9 cellular contexts compared by ENCODE assay signal in the genomic region with DNA sequence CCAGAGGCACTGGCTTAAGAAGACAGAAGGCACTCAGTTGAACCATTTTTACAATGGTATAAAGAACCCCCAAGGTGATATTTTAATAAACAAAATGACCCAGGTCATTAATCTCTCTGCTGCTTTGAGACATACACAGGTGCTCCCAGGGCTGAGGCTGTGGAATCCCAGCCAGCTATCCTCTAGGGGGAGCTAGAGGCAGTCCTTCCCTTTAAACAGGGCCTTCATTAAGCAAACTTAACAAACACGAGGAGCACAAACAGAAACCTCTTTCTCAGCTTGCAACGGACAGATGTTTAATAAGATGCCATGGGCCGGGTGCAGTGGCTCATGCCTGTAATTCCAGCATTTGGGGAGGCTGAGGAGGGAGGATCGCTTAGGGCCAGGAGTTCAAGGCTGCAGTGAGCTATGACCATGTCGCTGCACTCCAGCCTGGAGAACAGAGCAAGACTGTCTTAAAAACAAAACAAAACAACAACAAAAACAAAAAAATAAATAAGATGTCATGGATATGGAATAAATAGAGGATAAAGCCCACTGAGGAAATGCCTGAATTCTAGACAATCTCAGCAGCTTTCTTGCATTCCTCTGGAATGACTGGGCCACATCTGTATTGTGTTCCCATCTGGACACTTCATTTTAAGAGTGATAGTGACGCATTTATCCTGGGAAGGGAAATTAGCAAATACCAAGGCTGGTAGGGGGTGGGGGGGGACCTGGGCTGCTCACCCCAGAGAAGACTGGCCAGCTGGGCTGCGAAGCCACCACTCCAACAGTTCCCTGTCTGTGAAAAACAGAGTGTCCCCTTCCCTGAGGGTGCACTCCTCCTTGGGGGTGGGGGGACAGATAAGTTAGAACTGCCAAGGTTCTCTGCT.
DNase-seq lines count a peak whose midpoint lies in the region; TF ChIP-seq lines count a peak whose summit lies in the region.
"Had no signal": no experiment of that assay in that cellular context is flagged by ENCODE, and none has a peak within 500 bp of the region (broad histone marks: within the 10 kb centered on the region; RNA-seq: fewer than 3 reads in every experiment).

No MANE protein-coding gene starts in this region.

- no peaks in the 10 kb centered on the region for H3K9me3 ChIP-seq in ascending aorta
- H3K9me3 ChIP-seq in hepatocyte (ENCODE audit: low read depth): no peaks in the 10 kb centered on the region
- H3K9me3 ChIP-seq in sigmoid colon: no peaks in the 10 kb centered on the region
- H3K9me3 ChIP-seq: thoracic aorta had no signal

- intact Hi-C loops in ascending aorta (cut with DNase I): no loop called here
- intact Hi-C loops in sigmoid colon (cut with DNase I): no loop called here

- peak; percentile 76 for TF ChIP-seq CTCF in GM12865 (IDR thresholded peaks at IDR 0.05; ENCODE audit: insufficient read depth, low read depth, low read length, missing control alignments)
- peak in 2 of 3 experiments; percentile 10 to 39 for TF ChIP-seq CTCF in ascending aorta (IDR thresholded peaks at IDR 0.05)
- TF ChIP-seq CTCF in hepatocyte (IDR thresholded peaks at IDR 0.05; ENCODE audit: poor library complexity): peak; percentile 58
- TF ChIP-seq CTCF in sigmoid colon (IDR thresholded peaks at IDR 0.05): peak in 2 of 4 experiments; percentile 33 to 42

- no peaks in the 10 kb centered on the region for H3K79me2 ChIP-seq in hepatocyte

- no peaks in the 10 kb centered on the region for H4K20me1 ChIP-seq in hepatocyte (ENCODE audit: insufficient read depth, poor library complexity, severe bottlenecking)

- WGBS in hepatocyte (ENCODE audit: low lambda C conversion rate, missing lambda C conversion rate): 49% methylated on average over 7 of the region's 7 CpGs
- WGBS in sigmoid colon, 2 donors: 52 to 56% methylated on average over 7 of the region's 7 CpGs

- DNase-seq in GM12865 (ENCODE audit: low read depth): peak; percentile 78
- DNase-seq in NCI-H128 (lab: John Stamatoyannopoulos, UW; ENCODE audit: unreplicated experiment): peak; percentile 7
- DNase-seq in SK-MEL-5 (ENCODE audit: low read depth, low spot score): peak; percentile 77
- no peak for DNase-seq in ascending aorta (ENCODE audit: low spot score in 2 of 2)
- DNase-seq in hepatocyte (ENCODE audit: low spot score): peak; percentile 64
- peak; percentile 39 for DNase-seq in stimulated activated CD4-positive, alpha-beta T cell treated with anti-CD3 and anti-CD28 coated beads, Interleukin-12 subunit alpha, Interleukin-12 subunit beta, amount 100 ng/mL, for 4 hours
- DNase-seq in effector CD4-positive, alpha-beta T cell: no peak
- no peak for DNase-seq in sigmoid colon

- no peak overlapping the region for H2AFZ ChIP-seq in hepatocyte

- in situ Hi-C loops in SK-MEL-5 (cut with HindIII; ENCODE audit: low pct_unique_long_range_greater_than_20kb, low sequenced_read_pairs): no loop called here

- H3K27me3 ChIP-seq in ascending aorta (no peaks in the 10 kb centered on the region), hepatocyte (no peaks in the 10 kb centered on the region), sigmoid colon (no peaks in the 10 kb centered on the region)

- H3K9me2 ChIP-seq in hepatocyte (replicated peaks; ENCODE audit: insufficient read depth): no peaks in the 10 kb centered on the region

- H3K36me3 ChIP-seq in ascending aorta (no peaks in the 10 kb centered on the region), hepatocyte (replicated peaks; ENCODE audit: insufficient read depth, low read depth) (no peaks in the 10 kb centered on the region), sigmoid colon (no peaks in the 10 kb centered on the region)
- H3K36me3 ChIP-seq: thoracic aorta had no signal

- peaks cover 0 to 5% of the 10 kb centered on the region in 2 donors for H3K4me1 ChIP-seq in ascending aorta
- no peaks in the 10 kb centered on the region for H3K4me1 ChIP-seq in hepatocyte (ENCODE audit: insufficient read depth)
- H3K4me1 ChIP-seq in sigmoid colon: no peaks in the 10 kb centered on the region

- no peak for TF ChIP-seq POLR2A in sigmoid colon (IDR thresholded peaks at IDR 0.05)

- no peak for TF ChIP-seq EP300 in sigmoid colon (IDR thresholded peaks at IDR 0.05)

- H3K4me3 ChIP-seq in GM12865 (ENCODE audit: low read depth, low read length) (no peak overlapping the region), ascending aorta (no peak overlapping the region), hepatocyte (no peak overlapping the region), sigmoid colon (no peak overlapping the region)
- H3K4me3 ChIP-seq: thoracic aorta had no signal

- H3K27ac ChIP-seq in ascending aorta (no peak overlapping the region), hepatocyte (no peak overlapping the region), sigmoid colon (no peak overlapping the region)
- H3K27ac ChIP-seq: thoracic aorta had no signal

- no peak overlapping the region for H3K4me2 ChIP-seq in hepatocyte

Comparison
In these comparisons a context has a peak if more than half of its experiments do, and no peak if none do; other contexts are left out.
1. DNase-seq: peak in GM12865 (single experiment), NCI-H128 (single experiment), SK-MEL-5 (single experiment), hepatocyte (single experiment) and stimulated activated CD4-positive, alpha-beta T cell treated with anti-CD3 and anti-CD28 coated beads, Interleukin-12 subunit alpha, Interleukin-12 subunit beta, amount 100 ng/mL, for 4 hours (single experiment); none in ascending aorta (0 of 2), effector CD4-positive, alpha-beta T cell (single experiment) and sigmoid colon (single experiment).